ENCODE assay signal across 9 cellular contexts in genomic region chr1:10939654-10940450, GRCh38.
DNase-seq lines count a peak whose midpoint lies in the region; ATAC-seq and TF ChIP-seq lines count a peak whose summit lies in the region.
"Had no signal": no experiment of that assay in that cellular context is flagged by ENCODE, and none has a peak within 500 bp of the region (broad histone marks: within the 10 kb centered on the region; RNA-seq: fewer than 3 reads in every experiment).

No MANE protein-coding gene starts in this region.

- no peak for TF ChIP-seq RAD21 in SK-N-SH (IDR thresholded peaks at IDR 0.05; ENCODE audit: low read length)

- DNase-seq in SK-N-SH (peak; percentile 49), MV-4-11 (lab: John Stamatoyannopoulos, UW) (peak; percentile 95), cardiac fibroblast (ENCODE audit: low read depth in 2 of 2) (peak; percentile 2 to 7), DMS53 (lab: John Stamatoyannopoulos, UW) (no peak), NCI-H2227 (lab: John Stamatoyannopoulos, UW; ENCODE audit: unreplicated experiment) (no peak), NK-92 (lab: John Stamatoyannopoulos, UW; ENCODE audit: unreplicated experiment) (no peak)
- peak; percentile 74 for DNase-seq in stimulated activated naive CD4-positive, alpha-beta T cell treated with Interleukin-2 at 50 U/mL for 16 hours (lab: John Stamatoyannopoulos, UW)
- DNase-seq: NCI-H2227 treated with DMSO at 0.1 percent for 48 hours had no signal

- CTCF ChIA-PET in SK-N-SH (lab: Yijun Ruan, JAX) = interaction anchor here (0.6 to 0.7 kb wide), 2 partner anchors 75 to 252 kb away, joined by 3 read pairs; no protein-coding TSS in a partner anchor

- POLR2A ChIA-PET in SK-N-SH (lab: Yijun Ruan, JAX) = no interaction called here

- H3K27me3 ChIP-seq in SK-N-SH (ENCODE audit: insufficient read depth) = no peaks in the 10 kb centered on the region

- no peaks in the 10 kb centered on the region for H3F3A ChIP-seq in SK-N-SH (replicated peaks; ENCODE audit: insufficient read depth)

- no peak for ATAC-seq in SK-N-SH treated with all-trans-retinoic acid at 6 μM for 48 hours

- H3K9me2 ChIP-seq in SK-N-SH = no peaks in the 10 kb centered on the region

- H3K4me3 ChIP-seq in SK-N-SH (ENCODE audit: low read depth in 2 of 2, low read length in 1 of 2) (no peak overlapping the region), cardiac fibroblast (replicated peaks in 1 of 2; ENCODE audit: low read depth in 2 of 2, low read length in 2 of 2) (no peak overlapping the region)

- no peak for TF ChIP-seq CTCF in SK-N-SH (IDR thresholded peaks at IDR 0.05)
- TF ChIP-seq CTCF in cardiac fibroblast (IDR thresholded peaks at IDR 0.05; ENCODE audit: low read depth, low read length) = no peak

- no peaks in the 10 kb centered on the region for H3K79me2 ChIP-seq in SK-N-SH (ENCODE audit: insufficient read depth)

- H3K27ac ChIP-seq in SK-N-SH (ENCODE audit: low read depth in 2 of 2, low read length in 1 of 2) = no peak overlapping the region

- H3K4me2 ChIP-seq in SK-N-SH = no peak overlapping the region

- H2AFZ ChIP-seq in SK-N-SH (ENCODE audit: low read depth) = no peak overlapping the region

- no peaks in the 10 kb centered on the region for H4K20me1 ChIP-seq in SK-N-SH (ENCODE audit: insufficient read depth)

- H3K36me3 ChIP-seq in SK-N-SH (replicated peaks in 1 of 2; ENCODE audit: control insufficient read depth in 1 of 2, insufficient read depth in 2 of 2, low read length in 1 of 2) = no peaks in the 10 kb centered on the region

- peaks cover 0 to 35% of the 10 kb centered on the region in 2 experiments; a peak in 2 of 4 replicates for H3K4me1 ChIP-seq in SK-N-SH (ENCODE audit: control insufficient read depth in 1 of 2, insufficient read depth in 2 of 2, low read depth in 1 of 2, low read length in 1 of 2)

- H3K9ac ChIP-seq in SK-N-SH = no peak overlapping the region

- no peak for TF ChIP-seq EP300 in SK-N-SH (IDR thresholded peaks at IDR 0.05; ENCODE audit: borderline replicate concordance in 1 of 2, low read depth in 1 of 2, low read length in 1 of 2)

- WGBS in SK-N-SH (ENCODE audit: low lambda C conversion rate) = 86% methylated on average over 20 of the region's 20 CpGs

- H3K9me3 ChIP-seq in SK-N-SH = no peaks in the 10 kb centered on the region

TF ChIP-seq in SK-N-SH, 30 proteins besides CTCF, POLR2A, EP300 and RAD21 (continues in another document):
- TF ChIP-seq JUND (IDR thresholded peaks at IDR 0.05) = no peak
- no peak for TF ChIP-seq NFIC (IDR thresholded peaks at IDR 0.05; ENCODE audit: borderline replicate concordance)
- TF ChIP-seq MXI1 (IDR thresholded peaks at IDR 0.05; ENCODE audit: low read depth, low read length) = no peak
- no peak for TF ChIP-seq FOXM1 (IDR thresholded peaks at IDR 0.05; ENCODE audit: low read depth)
- TF ChIP-seq FOXJ3 (CRISPR knock-in tag; IDR thresholded peaks at IDR 0.05) = no peak
- TF ChIP-seq USF1 (IDR thresholded peaks at IDR 0.05; ENCODE audit: borderline replicate concordance, low read depth) = no peak
- TF ChIP-seq, protein P1, sequence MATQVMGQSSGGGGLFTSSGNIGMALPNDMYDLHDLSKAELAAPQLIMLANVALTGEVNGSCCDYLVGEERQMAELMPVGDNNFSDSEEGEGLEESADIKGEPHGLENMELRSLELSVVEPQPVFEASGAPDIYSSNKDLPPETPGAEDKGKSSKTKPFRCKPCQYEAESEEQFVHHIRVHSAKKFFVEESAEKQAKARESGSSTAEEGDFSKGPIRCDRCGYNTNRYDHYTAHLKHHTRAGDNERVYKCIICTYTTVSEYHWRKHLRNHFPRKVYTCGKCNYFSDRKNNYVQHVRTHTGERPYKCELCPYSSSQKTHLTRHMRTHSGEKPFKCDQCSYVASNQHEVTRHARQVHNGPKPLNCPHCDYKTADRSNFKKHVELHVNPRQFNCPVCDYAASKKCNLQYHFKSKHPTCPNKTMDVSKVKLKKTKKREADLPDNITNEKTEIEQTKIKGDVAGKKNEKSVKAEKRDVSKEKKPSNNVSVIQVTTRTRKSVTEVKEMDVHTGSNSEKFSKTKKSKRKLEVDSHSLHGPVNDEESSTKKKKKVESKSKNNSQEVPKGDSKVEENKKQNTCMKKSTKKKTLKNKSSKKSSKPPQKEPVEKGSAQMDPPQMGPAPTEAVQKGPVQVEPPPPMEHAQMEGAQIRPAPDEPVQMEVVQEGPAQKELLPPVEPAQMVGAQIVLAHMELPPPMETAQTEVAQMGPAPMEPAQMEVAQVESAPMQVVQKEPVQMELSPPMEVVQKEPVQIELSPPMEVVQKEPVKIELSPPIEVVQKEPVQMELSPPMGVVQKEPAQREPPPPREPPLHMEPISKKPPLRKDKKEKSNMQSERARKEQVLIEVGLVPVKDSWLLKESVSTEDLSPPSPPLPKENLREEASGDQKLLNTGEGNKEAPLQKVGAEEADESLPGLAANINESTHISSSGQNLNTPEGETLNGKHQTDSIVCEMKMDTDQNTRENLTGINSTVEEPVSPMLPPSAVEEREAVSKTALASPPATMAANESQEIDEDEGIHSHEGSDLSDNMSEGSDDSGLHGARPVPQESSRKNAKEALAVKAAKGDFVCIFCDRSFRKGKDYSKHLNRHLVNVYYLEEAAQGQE (IDR thresholded peaks at IDR 0.05; ENCODE audit: low read depth, low read length) = no peak
- TF ChIP-seq POLR2AphosphoS5 (IDR thresholded peaks at IDR 0.05; ENCODE audit: low read depth, low read length) = no peak
- no peak for TF ChIP-seq MAX (IDR thresholded peaks at IDR 0.05; ENCODE audit: low read depth)
- TF ChIP-seq TEAD4 (IDR thresholded peaks at IDR 0.05; ENCODE audit: borderline replicate concordance, insufficient read depth) = no peak
- TF ChIP-seq YY1 (IDR thresholded peaks at IDR 0.05; ENCODE audit: low read depth) = no peak
- no peak for TF ChIP-seq MEF2A (IDR thresholded peaks at IDR 0.05; ENCODE audit: borderline replicate concordance, low read depth)
- no peak for TF ChIP-seq GATA2 (CRISPR knock-in tag; IDR thresholded peaks at IDR 0.05)

TF ChIP-seq in SK-N-SH treated with all-trans-retinoic acid at 6 μM for 48 hours, 23 proteins besides CTCF, POLR2A, EP300 and RAD21:
- TF ChIP-seq ZNF565 (CRISPR knock-in tag; conservative IDR thresholded peaks at IDR 0.05; ENCODE audit: low read depth) (no peak), ZFP30 (CRISPR knock-in tag; IDR thresholded peaks at IDR 0.05) (no peak), ARNTL (CRISPR knock-in tag; IDR thresholded peaks at IDR 0.05; ENCODE audit: borderline replicate concordance, low read depth) (no peak), TSHZ2 (CRISPR knock-in tag; IDR thresholded peaks at IDR 0.05) (no peak), GLIS3 (CRISPR knock-in tag; IDR thresholded peaks at IDR 0.05) (no peak), PPARA (CRISPR knock-in tag; IDR thresholded peaks at IDR 0.05; ENCODE audit: borderline replicate concordance) (no peak), TOX (CRISPR knock-in tag; IDR thresholded peaks at IDR 0.05; ENCODE audit: borderline replicate concordance) (no peak), BACH2 (CRISPR knock-in tag; IDR thresholded peaks at IDR 0.05; ENCODE audit: borderline replicate concordance) (no peak), SNAI2 (CRISPR knock-in tag; IDR thresholded peaks at IDR 0.05) (no peak), ZC3H10 (CRISPR knock-in tag; IDR thresholded peaks at IDR 0.05) (no peak)
- TF ChIP-seq, protein P2, sequence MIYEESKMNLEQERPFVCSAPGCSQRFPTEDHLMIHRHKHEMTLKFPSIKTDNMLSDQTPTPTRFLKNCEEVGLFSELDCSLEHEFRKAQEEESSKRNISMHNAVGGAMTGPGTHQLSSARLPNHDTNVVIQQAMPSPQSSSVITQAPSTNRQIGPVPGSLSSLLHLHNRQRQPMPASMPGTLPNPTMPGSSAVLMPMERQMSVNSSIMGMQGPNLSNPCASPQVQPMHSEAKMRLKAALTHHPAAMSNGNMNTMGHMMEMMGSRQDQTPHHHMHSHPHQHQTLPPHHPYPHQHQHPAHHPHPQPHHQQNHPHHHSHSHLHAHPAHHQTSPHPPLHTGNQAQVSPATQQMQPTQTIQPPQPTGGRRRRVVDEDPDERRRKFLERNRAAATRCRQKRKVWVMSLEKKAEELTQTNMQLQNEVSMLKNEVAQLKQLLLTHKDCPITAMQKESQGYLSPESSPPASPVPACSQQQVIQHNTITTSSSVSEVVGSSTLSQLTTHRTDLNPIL (CRISPR knock-in tag; IDR thresholded peaks at IDR 0.05; ENCODE audit: low read depth) = no peak

Comparison
In these comparisons a context has a peak if more than half of its experiments do, and no peak if none do; other contexts are left out.
1. DNase-seq: peak in SK-N-SH (single experiment), MV-4-11 (single experiment), cardiac fibroblast (2 of 2) and stimulated activated naive CD4-positive, alpha-beta T cell treated with Interleukin-2 at 50 U/mL for 16 hours (single experiment); none in DMS53 (single experiment), NCI-H2227 (single experiment) and NK-92 (single experiment).